Comparison of ENCODE assay signal across 19 cellular contexts in genomic region chr10:130654726-130655125, GRCh38.
"Had no signal": no experiment of that assay in that cellular context is flagged by ENCODE, and none has a peak within 500 bp of the region (broad histone marks: within the 10 kb centered on the region; RNA-seq: fewer than 3 reads in every experiment).

No MANE protein-coding gene starts in this region.

- H3K27ac ChIP-seq: hepatocyte, left lung, left ventricle myocardium inferior, lower lobe of right lung had no signal

- DNase-seq: hippocampal formation; hypothalamus; immature natural killer cell; kidney; kidney glomerular epithelial cell; left cardiac atrium; left colon; left ventricle myocardium inferior; left ventricle myocardium superior; lower lobe of right lung; mammary epithelial cell; mesendoderm; midbrain; mucosa of descending colon; naive B cell; naive thymus-derived CD4-positive, alpha-beta T cell had no signal

- H3K4me1 ChIP-seq: left lung, left ventricle myocardium inferior, lower lobe of right lung had no signal

- H3K27me3 ChIP-seq: hepatocyte, left lung had no signal

- H3K4me2 ChIP-seq: hepatocyte had no signal

- H2AFZ ChIP-seq: hepatocyte had no signal

- H3K36me3 ChIP-seq: left lung, left ventricle myocardium inferior, lower lobe of right lung had no signal

- H3K4me3 ChIP-seq: hepatocyte, left lung, left ventricle myocardium inferior, lower lobe of right lung, lung, mucosa of descending colon had no signal

- H3K9me3 ChIP-seq: left lung, left ventricle myocardium inferior, lower lobe of right lung had no signal
